ENCODE assay signal across 10 cellular contexts in the genomic region with DNA sequence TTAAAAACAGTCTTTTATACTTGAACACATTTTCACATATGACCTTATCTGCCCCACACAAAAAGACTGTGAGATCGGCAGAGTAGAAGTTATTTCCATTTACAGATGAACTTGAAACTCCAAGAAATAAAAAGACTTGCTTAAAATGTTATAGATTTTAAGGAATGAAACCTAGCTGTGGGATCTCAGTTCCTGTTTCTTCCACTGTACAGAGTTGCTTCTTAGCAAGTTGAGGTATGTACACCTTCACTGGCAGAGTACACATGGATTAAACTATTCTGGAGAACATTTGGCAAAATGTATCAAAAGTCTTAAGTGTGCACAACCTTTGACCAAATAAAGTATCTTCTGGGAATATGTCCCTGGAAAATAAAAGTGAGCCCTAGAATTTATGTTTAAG. TPM values are rescaled to one million over a fixed set of nuclear protein-coding genes. Genes with fewer than 3 reads are reported as not detected.
"Had no signal": no experiment of that assay in that cellular context is flagged by ENCODE, and none has a peak within 500 bp of the region (broad histone marks: within the 10 kb centered on the region; RNA-seq: fewer than 3 reads in every experiment).

No MANE protein-coding gene starts in this region.

- ATAC-seq: HepG2, K562 had no signal

- H3K27ac ChIP-seq: HL-60, KMS-11 had no signal

- H3K4me3 ChIP-seq: K562 had no signal

- FAIRE-seq: HepG2, HTR-8/SVneo, K562 had no signal

- DNase-seq: IMR-90, KBM-7, KG1 had no signal

- H3K9ac ChIP-seq: KMS-11 had no signal

- H3K4me2 ChIP-seq: KMS-11 had no signal

RNA-seq across cellular contexts. Expression of a gene that starts 48.3 kb away (rescaled TPM):
- total RNA-seq: HT1080, IMR-90 had no signal
- polyA plus RNA-seq: IgD-negative memory B cell, IMR-90, K562 had no signal
